ENCODE assay signal across 1 cellular context in the genomic region with DNA sequence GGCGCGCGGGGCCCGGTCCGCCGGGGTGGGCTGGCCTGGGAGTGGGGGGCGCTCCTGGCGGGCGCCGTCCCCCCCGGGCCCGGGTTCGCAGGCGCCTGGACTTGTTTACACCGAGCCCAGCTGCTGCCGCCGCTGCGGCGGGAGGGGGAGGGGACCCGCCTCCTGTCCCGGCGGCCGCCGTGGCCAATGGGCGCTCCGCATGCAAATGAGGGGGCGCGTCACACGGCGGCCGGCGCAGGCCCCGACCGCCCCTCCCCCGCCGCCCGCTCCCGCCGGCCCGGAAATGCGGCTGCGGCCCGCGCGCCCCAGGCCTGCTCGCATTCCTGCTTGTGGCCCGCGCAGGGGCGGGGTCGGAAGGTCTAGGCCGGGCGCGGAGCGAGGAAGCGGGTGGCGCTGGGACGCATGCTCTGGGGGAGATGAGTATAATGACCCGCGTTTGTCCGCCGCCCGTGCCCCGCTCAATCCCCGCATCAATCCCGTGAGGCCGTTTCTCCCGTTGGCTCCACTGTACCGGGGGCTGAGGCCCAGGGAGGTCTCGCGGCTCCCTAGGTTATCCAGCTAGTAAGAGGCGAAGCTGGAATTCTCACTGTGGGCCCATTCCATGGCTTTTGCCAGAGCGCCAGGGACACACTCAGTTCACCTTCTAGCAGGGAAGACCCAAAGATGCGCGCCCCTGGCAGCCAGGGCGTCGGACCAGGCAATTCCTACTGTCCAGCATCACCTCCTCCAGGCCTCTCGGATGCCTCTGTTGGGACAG.
TF ChIP-seq lines count a peak whose summit lies in the region.

A gene with protein sequence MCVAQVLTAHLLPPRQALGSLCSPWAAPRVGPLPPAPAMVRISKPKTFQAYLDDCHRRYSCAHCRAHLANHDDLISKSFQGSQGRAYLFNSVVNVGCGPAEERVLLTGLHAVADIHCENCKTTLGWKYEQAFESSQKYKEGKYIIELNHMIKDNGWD (minus strand): TSS at position 109 of the 757 bp plus-strand sequence. CDS start 731 bp downstream, outside the sequence.

TF ChIP-seq in K562, 482 proteins besides CTCF, POLR2A, EP300 and RAD21 (continued from another document and continues in another):
- TF ChIP-seq, protein P1, sequence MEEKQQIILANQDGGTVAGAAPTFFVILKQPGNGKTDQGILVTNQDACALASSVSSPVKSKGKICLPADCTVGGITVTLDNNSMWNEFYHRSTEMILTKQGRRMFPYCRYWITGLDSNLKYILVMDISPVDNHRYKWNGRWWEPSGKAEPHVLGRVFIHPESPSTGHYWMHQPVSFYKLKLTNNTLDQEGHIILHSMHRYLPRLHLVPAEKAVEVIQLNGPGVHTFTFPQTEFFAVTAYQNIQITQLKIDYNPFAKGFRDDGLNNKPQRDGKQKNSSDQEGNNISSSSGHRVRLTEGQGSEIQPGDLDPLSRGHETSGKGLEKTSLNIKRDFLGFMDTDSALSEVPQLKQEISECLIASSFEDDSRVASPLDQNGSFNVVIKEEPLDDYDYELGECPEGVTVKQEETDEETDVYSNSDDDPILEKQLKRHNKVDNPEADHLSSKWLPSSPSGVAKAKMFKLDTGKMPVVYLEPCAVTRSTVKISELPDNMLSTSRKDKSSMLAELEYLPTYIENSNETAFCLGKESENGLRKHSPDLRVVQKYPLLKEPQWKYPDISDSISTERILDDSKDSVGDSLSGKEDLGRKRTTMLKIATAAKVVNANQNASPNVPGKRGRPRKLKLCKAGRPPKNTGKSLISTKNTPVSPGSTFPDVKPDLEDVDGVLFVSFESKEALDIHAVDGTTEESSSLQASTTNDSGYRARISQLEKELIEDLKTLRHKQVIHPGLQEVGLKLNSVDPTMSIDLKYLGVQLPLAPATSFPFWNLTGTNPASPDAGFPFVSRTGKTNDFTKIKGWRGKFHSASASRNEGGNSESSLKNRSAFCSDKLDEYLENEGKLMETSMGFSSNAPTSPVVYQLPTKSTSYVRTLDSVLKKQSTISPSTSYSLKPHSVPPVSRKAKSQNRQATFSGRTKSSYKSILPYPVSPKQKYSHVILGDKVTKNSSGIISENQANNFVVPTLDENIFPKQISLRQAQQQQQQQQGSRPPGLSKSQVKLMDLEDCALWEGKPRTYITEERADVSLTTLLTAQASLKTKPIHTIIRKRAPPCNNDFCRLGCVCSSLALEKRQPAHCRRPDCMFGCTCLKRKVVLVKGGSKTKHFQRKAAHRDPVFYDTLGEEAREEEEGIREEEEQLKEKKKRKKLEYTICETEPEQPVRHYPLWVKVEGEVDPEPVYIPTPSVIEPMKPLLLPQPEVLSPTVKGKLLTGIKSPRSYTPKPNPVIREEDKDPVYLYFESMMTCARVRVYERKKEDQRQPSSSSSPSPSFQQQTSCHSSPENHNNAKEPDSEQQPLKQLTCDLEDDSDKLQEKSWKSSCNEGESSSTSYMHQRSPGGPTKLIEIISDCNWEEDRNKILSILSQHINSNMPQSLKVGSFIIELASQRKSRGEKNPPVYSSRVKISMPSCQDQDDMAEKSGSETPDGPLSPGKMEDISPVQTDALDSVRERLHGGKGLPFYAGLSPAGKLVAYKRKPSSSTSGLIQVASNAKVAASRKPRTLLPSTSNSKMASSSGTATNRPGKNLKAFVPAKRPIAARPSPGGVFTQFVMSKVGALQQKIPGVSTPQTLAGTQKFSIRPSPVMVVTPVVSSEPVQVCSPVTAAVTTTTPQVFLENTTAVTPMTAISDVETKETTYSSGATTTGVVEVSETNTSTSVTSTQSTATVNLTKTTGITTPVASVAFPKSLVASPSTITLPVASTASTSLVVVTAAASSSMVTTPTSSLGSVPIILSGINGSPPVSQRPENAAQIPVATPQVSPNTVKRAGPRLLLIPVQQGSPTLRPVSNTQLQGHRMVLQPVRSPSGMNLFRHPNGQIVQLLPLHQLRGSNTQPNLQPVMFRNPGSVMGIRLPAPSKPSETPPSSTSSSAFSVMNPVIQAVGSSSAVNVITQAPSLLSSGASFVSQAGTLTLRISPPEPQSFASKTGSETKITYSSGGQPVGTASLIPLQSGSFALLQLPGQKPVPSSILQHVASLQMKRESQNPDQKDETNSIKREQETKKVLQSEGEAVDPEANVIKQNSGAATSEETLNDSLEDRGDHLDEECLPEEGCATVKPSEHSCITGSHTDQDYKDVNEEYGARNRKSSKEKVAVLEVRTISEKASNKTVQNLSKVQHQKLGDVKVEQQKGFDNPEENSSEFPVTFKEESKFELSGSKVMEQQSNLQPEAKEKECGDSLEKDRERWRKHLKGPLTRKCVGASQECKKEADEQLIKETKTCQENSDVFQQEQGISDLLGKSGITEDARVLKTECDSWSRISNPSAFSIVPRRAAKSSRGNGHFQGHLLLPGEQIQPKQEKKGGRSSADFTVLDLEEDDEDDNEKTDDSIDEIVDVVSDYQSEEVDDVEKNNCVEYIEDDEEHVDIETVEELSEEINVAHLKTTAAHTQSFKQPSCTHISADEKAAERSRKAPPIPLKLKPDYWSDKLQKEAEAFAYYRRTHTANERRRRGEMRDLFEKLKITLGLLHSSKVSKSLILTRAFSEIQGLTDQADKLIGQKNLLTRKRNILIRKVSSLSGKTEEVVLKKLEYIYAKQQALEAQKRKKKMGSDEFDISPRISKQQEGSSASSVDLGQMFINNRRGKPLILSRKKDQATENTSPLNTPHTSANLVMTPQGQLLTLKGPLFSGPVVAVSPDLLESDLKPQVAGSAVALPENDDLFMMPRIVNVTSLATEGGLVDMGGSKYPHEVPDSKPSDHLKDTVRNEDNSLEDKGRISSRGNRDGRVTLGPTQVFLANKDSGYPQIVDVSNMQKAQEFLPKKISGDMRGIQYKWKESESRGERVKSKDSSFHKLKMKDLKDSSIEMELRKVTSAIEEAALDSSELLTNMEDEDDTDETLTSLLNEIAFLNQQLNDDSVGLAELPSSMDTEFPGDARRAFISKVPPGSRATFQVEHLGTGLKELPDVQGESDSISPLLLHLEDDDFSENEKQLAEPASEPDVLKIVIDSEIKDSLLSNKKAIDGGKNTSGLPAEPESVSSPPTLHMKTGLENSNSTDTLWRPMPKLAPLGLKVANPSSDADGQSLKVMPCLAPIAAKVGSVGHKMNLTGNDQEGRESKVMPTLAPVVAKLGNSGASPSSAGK (IDR thresholded peaks at IDR 0.05): peak; percentile 78
- no peak for TF ChIP-seq ZNF174 (CRISPR knock-in tag; IDR thresholded peaks at IDR 0.05)
- TF ChIP-seq DMBX1 (CRISPR knock-in tag; IDR thresholded peaks at IDR 0.05; ENCODE audit: borderline replicate concordance): no peak
- peak; percentile 31; the same call in 1 of the 2 replicates for TF ChIP-seq ETV1 (tag; conservative IDR thresholded peaks at IDR 0.05; ENCODE audit: low read depth)
- TF ChIP-seq ZFX (CRISPR knock-in tag; IDR thresholded peaks at IDR 0.05): peak; percentile 94
- peak; percentile 61; the same call in 1 of the 2 replicates for TF ChIP-seq TEAD4 (IDR thresholded peaks at IDR 0.05; ENCODE audit: low read length)
- peak; percentile 81 for TF ChIP-seq TEAD4 (CRISPR knock-in tag; IDR thresholded peaks at IDR 0.05; ENCODE audit: borderline replicate concordance)
- peak; percentile 94 to 96 for TF ChIP-seq SIN3A (IDR thresholded peaks at IDR 0.05; ENCODE audit: borderline replicate concordance in 2 of 2, control insufficient read depth in 1 of 2, low read depth in 2 of 2, low read length in 2 of 2)
- peak in 1 of 3 experiments; percentile 18 for TF ChIP-seq YY1 (IDR thresholded peaks at IDR 0.05; ENCODE audit: borderline replicate concordance in 1 of 3, control insufficient read depth in 1 of 3, extremely low read depth in 1 of 3, insufficient read depth in 3 of 3, insufficient read length in 1 of 3, insufficient replicate concordance in 2 of 3, low read depth in 1 of 3, low read length in 2 of 3)
- TF ChIP-seq, protein P2, sequence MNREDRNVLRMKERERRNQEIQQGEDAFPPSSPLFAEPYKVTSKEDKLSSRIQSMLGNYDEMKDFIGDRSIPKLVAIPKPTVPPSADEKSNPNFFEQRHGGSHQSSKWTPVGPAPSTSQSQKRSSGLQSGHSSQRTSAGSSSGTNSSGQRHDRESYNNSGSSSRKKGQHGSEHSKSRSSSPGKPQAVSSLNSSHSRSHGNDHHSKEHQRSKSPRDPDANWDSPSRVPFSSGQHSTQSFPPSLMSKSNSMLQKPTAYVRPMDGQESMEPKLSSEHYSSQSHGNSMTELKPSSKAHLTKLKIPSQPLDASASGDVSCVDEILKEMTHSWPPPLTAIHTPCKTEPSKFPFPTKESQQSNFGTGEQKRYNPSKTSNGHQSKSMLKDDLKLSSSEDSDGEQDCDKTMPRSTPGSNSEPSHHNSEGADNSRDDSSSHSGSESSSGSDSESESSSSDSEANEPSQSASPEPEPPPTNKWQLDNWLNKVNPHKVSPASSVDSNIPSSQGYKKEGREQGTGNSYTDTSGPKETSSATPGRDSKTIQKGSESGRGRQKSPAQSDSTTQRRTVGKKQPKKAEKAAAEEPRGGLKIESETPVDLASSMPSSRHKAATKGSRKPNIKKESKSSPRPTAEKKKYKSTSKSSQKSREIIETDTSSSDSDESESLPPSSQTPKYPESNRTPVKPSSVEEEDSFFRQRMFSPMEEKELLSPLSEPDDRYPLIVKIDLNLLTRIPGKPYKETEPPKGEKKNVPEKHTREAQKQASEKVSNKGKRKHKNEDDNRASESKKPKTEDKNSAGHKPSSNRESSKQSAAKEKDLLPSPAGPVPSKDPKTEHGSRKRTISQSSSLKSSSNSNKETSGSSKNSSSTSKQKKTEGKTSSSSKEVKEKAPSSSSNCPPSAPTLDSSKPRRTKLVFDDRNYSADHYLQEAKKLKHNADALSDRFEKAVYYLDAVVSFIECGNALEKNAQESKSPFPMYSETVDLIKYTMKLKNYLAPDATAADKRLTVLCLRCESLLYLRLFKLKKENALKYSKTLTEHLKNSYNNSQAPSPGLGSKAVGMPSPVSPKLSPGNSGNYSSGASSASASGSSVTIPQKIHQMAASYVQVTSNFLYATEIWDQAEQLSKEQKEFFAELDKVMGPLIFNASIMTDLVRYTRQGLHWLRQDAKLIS (CRISPR knock-in tag; IDR thresholded peaks at IDR 0.05): peak; percentile 43; the same call in 1 of the 2 replicates
- TF ChIP-seq TAF1 (IDR thresholded peaks at IDR 0.05; ENCODE audit: control insufficient read depth, extremely low read depth, insufficient read depth, low read length, severe bottlenecking): no peak
- peak; percentile 55 for TF ChIP-seq PRPF4 (IDR thresholded peaks at IDR 0.05; ENCODE audit: insufficient read depth, low read depth, low read length, poor library complexity, severe bottlenecking)
- TF ChIP-seq ZFP36 (IDR thresholded peaks at IDR 0.05; ENCODE audit: low read depth, low read length, partially characterized antibody): peak; percentile 5
- no peak for TF ChIP-seq FIP1L1 (IDR thresholded peaks at IDR 0.05; ENCODE audit: low read depth, low read length, poor library complexity, severe bottlenecking)
- peak; percentile 50 for TF ChIP-seq POLR2B (IDR thresholded peaks at IDR 0.05; ENCODE audit: low read depth, partially characterized antibody)
- TF ChIP-seq, protein P3, sequence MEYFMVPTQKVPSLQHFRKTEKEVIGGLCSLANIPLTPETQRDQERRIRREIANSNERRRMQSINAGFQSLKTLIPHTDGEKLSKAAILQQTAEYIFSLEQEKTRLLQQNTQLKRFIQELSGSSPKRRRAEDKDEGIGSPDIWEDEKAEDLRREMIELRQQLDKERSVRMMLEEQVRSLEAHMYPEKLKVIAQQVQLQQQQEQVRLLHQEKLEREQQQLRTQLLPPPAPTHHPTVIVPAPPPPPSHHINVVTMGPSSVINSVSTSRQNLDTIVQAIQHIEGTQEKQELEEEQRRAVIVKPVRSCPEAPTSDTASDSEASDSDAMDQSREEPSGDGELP (CRISPR knock-in tag; IDR thresholded peaks at IDR 0.05; ENCODE audit: borderline replicate concordance): peak; percentile 94
- peak; percentile 90 for TF ChIP-seq HNRNPK (IDR thresholded peaks at IDR 0.05; ENCODE audit: low read depth, low read length, poor library complexity, severe bottlenecking)
- TF ChIP-seq, protein P4, sequence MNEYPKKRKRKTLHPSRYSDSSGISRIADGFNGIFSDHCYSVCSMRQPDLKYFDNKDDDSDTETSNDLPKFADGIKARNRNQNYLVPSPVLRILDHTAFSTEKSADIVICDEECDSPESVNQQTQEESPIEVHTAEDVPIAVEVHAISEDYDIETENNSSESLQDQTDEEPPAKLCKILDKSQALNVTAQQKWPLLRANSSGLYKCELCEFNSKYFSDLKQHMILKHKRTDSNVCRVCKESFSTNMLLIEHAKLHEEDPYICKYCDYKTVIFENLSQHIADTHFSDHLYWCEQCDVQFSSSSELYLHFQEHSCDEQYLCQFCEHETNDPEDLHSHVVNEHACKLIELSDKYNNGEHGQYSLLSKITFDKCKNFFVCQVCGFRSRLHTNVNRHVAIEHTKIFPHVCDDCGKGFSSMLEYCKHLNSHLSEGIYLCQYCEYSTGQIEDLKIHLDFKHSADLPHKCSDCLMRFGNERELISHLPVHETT (CRISPR knock-in tag; conservative IDR thresholded peaks at IDR 0.05 in 1 of 2, IDR thresholded peaks at IDR 0.05 in 1 of 2): peak in 1 of 2 experiments; percentile 94; a peak in 2 of 4 replicates
- 0 out of 2 replicates have a peak, but pooled peaks have one; percentile 11 for TF ChIP-seq ZNF143 (CRISPR knock-in tag; IDR thresholded peaks at IDR 0.05)
- peak; percentile 47; the same call in 1 of the 2 replicates for TF ChIP-seq CREM (IDR thresholded peaks at IDR 0.05; ENCODE audit: low read depth)
- 0 out of 2 replicates have a peak, but pooled peaks have one; percentile 42 for TF ChIP-seq ZNF165 (CRISPR knock-in tag; IDR thresholded peaks at IDR 0.05; ENCODE audit: borderline replicate concordance)
- TF ChIP-seq GABPA (tag; conservative IDR thresholded peaks at IDR 0.05; ENCODE audit: low read depth): peak; percentile 87
- TF ChIP-seq ARID1B (IDR thresholded peaks at IDR 0.05): peak; percentile 23; the same call in 1 of the 2 replicates
- no peak for TF ChIP-seq NR2C1 (IDR thresholded peaks at IDR 0.05)
- no peak for TF ChIP-seq NR2C1 (tag; IDR thresholded peaks at IDR 0.05)
- TF ChIP-seq FOXJ2 (tag; IDR thresholded peaks at IDR 0.05): peak; percentile 90
- TF ChIP-seq POLR2AphosphoS5 (IDR thresholded peaks at IDR 0.05; ENCODE audit: control insufficient read depth, insufficient read depth, low read depth, low read length): peak; percentile 55; the same call in 1 of the 2 replicates
- TF ChIP-seq, protein P5, sequence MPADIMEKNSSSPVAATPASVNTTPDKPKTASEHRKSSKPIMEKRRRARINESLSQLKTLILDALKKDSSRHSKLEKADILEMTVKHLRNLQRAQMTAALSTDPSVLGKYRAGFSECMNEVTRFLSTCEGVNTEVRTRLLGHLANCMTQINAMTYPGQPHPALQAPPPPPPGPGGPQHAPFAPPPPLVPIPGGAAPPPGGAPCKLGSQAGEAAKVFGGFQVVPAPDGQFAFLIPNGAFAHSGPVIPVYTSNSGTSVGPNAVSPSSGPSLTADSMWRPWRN (IDR thresholded peaks at IDR 0.05; ENCODE audit: low read depth): no peak
- no peak for TF ChIP-seq FOSL1 (tag; conservative IDR thresholded peaks at IDR 0.05)
- TF ChIP-seq, protein P6, sequence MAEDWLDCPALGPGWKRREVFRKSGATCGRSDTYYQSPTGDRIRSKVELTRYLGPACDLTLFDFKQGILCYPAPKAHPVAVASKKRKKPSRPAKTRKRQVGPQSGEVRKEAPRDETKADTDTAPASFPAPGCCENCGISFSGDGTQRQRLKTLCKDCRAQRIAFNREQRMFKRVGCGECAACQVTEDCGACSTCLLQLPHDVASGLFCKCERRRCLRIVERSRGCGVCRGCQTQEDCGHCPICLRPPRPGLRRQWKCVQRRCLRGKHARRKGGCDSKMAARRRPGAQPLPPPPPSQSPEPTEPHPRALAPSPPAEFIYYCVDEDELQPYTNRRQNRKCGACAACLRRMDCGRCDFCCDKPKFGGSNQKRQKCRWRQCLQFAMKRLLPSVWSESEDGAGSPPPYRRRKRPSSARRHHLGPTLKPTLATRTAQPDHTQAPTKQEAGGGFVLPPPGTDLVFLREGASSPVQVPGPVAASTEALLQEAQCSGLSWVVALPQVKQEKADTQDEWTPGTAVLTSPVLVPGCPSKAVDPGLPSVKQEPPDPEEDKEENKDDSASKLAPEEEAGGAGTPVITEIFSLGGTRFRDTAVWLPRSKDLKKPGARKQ (CRISPR knock-in tag; IDR thresholded peaks at IDR 0.05): peak; percentile 87; the same call in 1 of the 2 replicates
- no peak for TF ChIP-seq POU5F1 (IDR thresholded peaks at IDR 0.05; ENCODE audit: borderline replicate concordance, low read depth, low read length, partially characterized antibody)
- 0 out of 2 replicates have a peak, but pooled peaks have one; percentile 3 for TF ChIP-seq JUNB (CRISPR knock-in tag; conservative IDR thresholded peaks at IDR 0.05)
